Comparison of ENCODE assay signal across 8 cellular contexts in the genomic region with DNA sequence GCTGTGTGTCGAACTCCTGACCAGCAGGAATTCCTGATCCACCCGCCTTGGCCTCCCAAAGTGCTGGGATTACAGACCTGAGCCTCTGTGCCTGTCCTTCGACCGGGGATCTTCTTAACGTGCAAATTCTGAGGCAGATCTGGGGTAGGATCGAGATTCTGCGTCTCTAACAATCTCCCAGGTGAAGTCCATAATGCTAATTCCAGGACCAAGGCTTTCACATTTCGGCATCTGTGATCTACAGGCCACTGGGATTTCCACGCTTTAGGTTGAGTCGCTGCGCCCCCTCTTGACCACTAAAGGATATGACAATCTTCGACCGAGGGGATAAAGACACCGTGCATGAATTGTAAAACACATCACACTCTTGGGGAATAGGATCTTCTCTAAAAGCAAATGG. TPM values are rescaled to one million over a fixed set of nuclear protein-coding genes. Genes with fewer than 3 reads are reported as not detected.
DNase-seq lines count a peak whose midpoint lies in the region; ATAC-seq and TF ChIP-seq lines count a peak whose summit lies in the region.

No MANE protein-coding gene starts in this region.

- H3K27me3 ChIP-seq in OCI-LY3 (ENCODE audit: low read depth, low read length) = no peaks in the 10 kb centered on the region
- H3K27me3 ChIP-seq in esophagus squamous epithelium = no peaks in the 10 kb centered on the region
- no peaks in the 10 kb centered on the region for H3K27me3 ChIP-seq in naive thymus-derived CD4-positive, alpha-beta T cell (ENCODE audit: control insufficient read depth in 2 of 2, insufficient read depth in 2 of 2, low read length in 2 of 2)
- H3K27me3 ChIP-seq in upper lobe of left lung = no peaks in the 10 kb centered on the region

- intact Hi-C loops in esophagus squamous epithelium (cut with DNase I) = no loop called here
- intact Hi-C loops in naive thymus-derived CD4-positive, alpha-beta T cell (cut with micrococcal nuclease) = loop anchor here (1.0 to 10.0 kb wide), 5 partner anchors 71 to 441 kb away; no protein-coding TSS in a partner anchor

- H3K9me3 ChIP-seq in OCI-LY3 (ENCODE audit: insufficient read depth, low read length) = no peaks in the 10 kb centered on the region
- H3K9me3 ChIP-seq in esophagus squamous epithelium = no peaks in the 10 kb centered on the region
- no peaks in the 10 kb centered on the region for H3K9me3 ChIP-seq in naive thymus-derived CD4-positive, alpha-beta T cell (ENCODE audit: control insufficient read depth in 2 of 3, low read length in 3 of 3)
- no peaks in the 10 kb centered on the region for H3K9me3 ChIP-seq in upper lobe of left lung

- H2AFZ ChIP-seq in OCI-LY3 (ENCODE audit: low read depth, low read length) = peak overlapping the region; percentile 58; the same call in 1 of the 2 replicates

- TF ChIP-seq CTCF in OCI-LY3 (IDR thresholded peaks at IDR 0.05; ENCODE audit: low read depth, low read length) (peak; percentile 90), esophagus squamous epithelium (IDR thresholded peaks at IDR 0.05) (peak; percentile 80 to 94 (median 90)), upper lobe of left lung (IDR thresholded peaks at IDR 0.05) (peak; percentile 78 to 87 (median 86))

- POLR2A ChIA-PET in naive thymus-derived CD4-positive, alpha-beta T cell (lab: Charles Lee) = no interaction called here

- no peak for TF ChIP-seq EP300 in upper lobe of left lung (IDR thresholded peaks at IDR 0.05)

- peak overlapping the region; percentile 35; the same call in 1 of the 2 replicates for H3K9ac ChIP-seq in OCI-LY3 (ENCODE audit: low read length)

- peak; percentile 82 for ATAC-seq in naive thymus-derived CD4-positive, alpha-beta T cell
- ATAC-seq in upper lobe of left lung (ENCODE audit: low FRiP score in 2 of 2) (peak; percentile 71 to 77), HG02588 (IDR thresholded peaks at IDR 0.05; ENCODE audit: unreplicated experiment) (no peak)

- no peak overlapping the region for H3K4me3 Mint-ChIP-seq in naive thymus-derived CD4-positive, alpha-beta T cell

- no peaks in the 10 kb centered on the region for H3K36me3 ChIP-seq in OCI-LY3 (replicated peaks; ENCODE audit: low read depth, low read length)
- no peaks in the 10 kb centered on the region for H3K36me3 ChIP-seq in esophagus squamous epithelium
- no peaks in the 10 kb centered on the region for H3K36me3 ChIP-seq in naive thymus-derived CD4-positive, alpha-beta T cell (ENCODE audit: control insufficient read depth in 2 of 3, insufficient read depth in 3 of 3, low read length in 3 of 3)
- no peaks in the 10 kb centered on the region for H3K36me3 ChIP-seq in upper lobe of left lung

- DNase-seq in DMS153 treated with DMSO at 0.1 percent for 48 hours (lab: John Stamatoyannopoulos, UW; ENCODE audit: unreplicated experiment) = peak; percentile 55
- peak; percentile 87 to 93 for DNase-seq in Kasumi-1 (lab: John Stamatoyannopoulos, UW)
- DNase-seq in activated CD8-positive, alpha-beta memory T cell treated with anti-CD3 and anti-CD28 coated beads, Interleukin-2, amount 50 U/mL, for 48 hours = peak; percentile 74
- no peak for DNase-seq in esophagus squamous epithelium (lab: John Stamatoyannopoulos, UW)
- peak; percentile 28 to 70 (median 57) for DNase-seq in naive thymus-derived CD4-positive, alpha-beta T cell
- DNase-seq in upper lobe of left lung = peak in 1 of 2 donors; percentile 85

- peak overlapping the region; percentile 81 for H3K4me2 ChIP-seq in OCI-LY3 (ENCODE audit: low read length)

- H3K79me2 ChIP-seq in OCI-LY3 (ENCODE audit: low read length) = no peaks in the 10 kb centered on the region

- H3K27me3 Mint-ChIP-seq in naive thymus-derived CD4-positive, alpha-beta T cell = peaks cover 0 to 6% (median 0%) of the 10 kb centered on the region in 5 donors

- peaks cover 0 to 3% (median 0%) of the 10 kb centered on the region in 11 donors for H3K9me3 Mint-ChIP-seq in naive thymus-derived CD4-positive, alpha-beta T cell

- H4K20me1 ChIP-seq in OCI-LY3 (ENCODE audit: insufficient read depth, low read length) = no peaks in the 10 kb centered on the region

- peak overlapping the region; percentile 59; the same call in 1 of the 2 replicates for H3K4me3 ChIP-seq in OCI-LY3 (ENCODE audit: low read length)
- H3K4me3 ChIP-seq in esophagus squamous epithelium = no peak overlapping the region
- H3K4me3 ChIP-seq in naive thymus-derived CD4-positive, alpha-beta T cell (ENCODE audit: low read length) = no peak overlapping the region
- H3K4me3 ChIP-seq in upper lobe of left lung = no peak overlapping the region

- H3K4me1 ChIP-seq in OCI-LY3 (ENCODE audit: low read length) (peaks cover 18% of the 10 kb centered on the region), esophagus squamous epithelium (peaks cover 0 to 43% (median 18%) of the 10 kb centered on the region in 3 donors), upper lobe of left lung (peaks cover 25 to 47% (median 30%) of the 10 kb centered on the region in 4 donors)
- peaks cover 0 to 11% of the 10 kb centered on the region in 2 donors for H3K4me1 ChIP-seq in naive thymus-derived CD4-positive, alpha-beta T cell (ENCODE audit: control insufficient read depth in 2 of 2, insufficient read depth in 2 of 2, low read length in 2 of 2)

- TF ChIP-seq POLR2A in esophagus squamous epithelium (IDR thresholded peaks at IDR 0.05) = no peak
- TF ChIP-seq POLR2A in upper lobe of left lung (IDR thresholded peaks at IDR 0.05) = no peak

- H3K27ac ChIP-seq in OCI-LY3 (ENCODE audit: low read length) (no peak overlapping the region), esophagus squamous epithelium (peak overlapping the region in 3 of 4 donors; percentile 26 to 45 (median 31)), upper lobe of left lung (peak overlapping the region in 3 of 4 donors; percentile 66 to 91 (median 83))
- no peak overlapping the region for H3K27ac ChIP-seq in naive thymus-derived CD4-positive, alpha-beta T cell (ENCODE audit: low read depth, low read length)

- CTCF ChIA-PET in naive thymus-derived CD4-positive, alpha-beta T cell (lab: Charles Lee) = interaction anchor here (0.6 to 3.7 kb wide), 14 partner anchors 7 to 258 kb away, joined by 3 to 18 read pairs (median 5); no protein-coding TSS in a partner anchor

- H3K36me3 Mint-ChIP-seq in naive thymus-derived CD4-positive, alpha-beta T cell = no peaks in the 10 kb centered on the region

- peak overlapping the region in 4 of 9 donors; percentile 31 to 68 (median 42) for H3K27ac Mint-ChIP-seq in naive thymus-derived CD4-positive, alpha-beta T cell

- WGBS in esophagus squamous epithelium, 2 donors = 16 to 23% methylated on average over 7 to 14 of the region's 14 CpGs
- 19 to 23% methylated on average over 12 to 14 of the region's 14 CpGs for WGBS in upper lobe of left lung, 2 donors

- H3K4me1 Mint-ChIP-seq in naive thymus-derived CD4-positive, alpha-beta T cell = peaks cover 20 to 41% (median 28%) of the 10 kb centered on the region in 7 donors

RNA-seq across cellular contexts. Expression of gene FOS, which starts 24.8 kb away (rescaled TPM):
- total RNA-seq in esophagus squamous epithelium = 100 to 1,000 TPM in 1 of 4 donors, 10 to 100 TPM in 3; 62.2 to 181 (median 88.6) TPM
- total RNA-seq in naive thymus-derived CD4-positive, alpha-beta T cell = 1,000 to 10,000 TPM in 2 of 5 experiments, 10 to 100 TPM in 2, 1 to 10 TPM in 1; 9.4 to 4,557 (median 14.4) TPM
- 10 to 100 TPM; 27.5 to 96.7 TPM for polyA plus RNA-seq in naive thymus-derived CD4-positive, alpha-beta T cell
- total RNA-seq in upper lobe of left lung = 1,000 to 10,000 TPM in 1 of 6 donors, 100 to 1,000 TPM in 5; 386 to 1,146 (median 633) TPM

Comparison
In these comparisons a context has a peak if more than half of its experiments do, and no peak if none do; other contexts are left out.
1. H3K27ac ChIP-seq: peak in esophagus squamous epithelium (3 of 4) and upper lobe of left lung (3 of 4); none in OCI-LY3 (single experiment) and naive thymus-derived CD4-positive, alpha-beta T cell (single experiment).
2. Peak in every context shown above with its lines, with median percentiles within 50 percentile points of each other: CTCF ChIP-seq.